ENCODE assay signal across 9 cellular contexts in genomic region chr15:39583586-39584265, GRCh38. TPM values are rescaled to one million over a fixed set of nuclear protein-coding genes. Genes with fewer than 3 reads are reported as not detected.
DNase-seq lines count a peak whose midpoint lies in the region; ATAC-seq and TF ChIP-seq lines count a peak whose summit lies in the region.
"Had no signal": no experiment of that assay in that cellular context is flagged by ENCODE, and none has a peak within 500 bp of the region (broad histone marks: within the 10 kb centered on the region; RNA-seq: fewer than 3 reads in every experiment).

No MANE protein-coding gene starts in this region.

- H3K4me1 ChIP-seq in tibial artery: peaks cover 0 to 73% (median 31%) of the 10 kb centered on the region in 4 donors
- H3K4me1 ChIP-seq: parathyroid adenoma had no signal

- intact Hi-C loops in tibial artery (cut with DNase I; ENCODE audit: low total_unique reads): loop anchor here (2.0 to 10.0 kb wide), 3 partner anchors 171 to 456 kb away; no protein-coding TSS in a partner anchor

- no peaks in the 10 kb centered on the region for H3K27me3 ChIP-seq in tibial artery

- DNase-seq in activated gamma-delta T cell treated with Interleukin-2 at 50 U/mL for 16 hours (peak; percentile 23), activated gamma-delta T cell (lab: John Stamatoyannopoulos, UW) (no peak), islet precursor cell (peak; percentile 65), tibial artery (no peak), NCI-H748 treated with DMSO at 0.1 percent for 48 hours (lab: John Stamatoyannopoulos, UW) (no peak)
- peak; percentile 48 for DNase-seq in activated CD4-positive, alpha-beta memory T cell treated with anti-CD3 and anti-CD28 coated beads, Interleukin-2, amount 10 ng/mL, durations not matched to agents 7 days and 5 days

- TF ChIP-seq CTCF in tibial artery (IDR thresholded peaks at IDR 0.05): peak in 1 of 2 experiments; percentile 25

- H3K27ac Mint-ChIP-seq in activated CD4-positive, alpha-beta memory T cell treated with anti-CD3 and anti-CD28 coated beads, Interleukin-2, amount 10 ng/mL, durations not matched to agents 7 days and 5 days: no peak overlapping the region

- no peaks in the 10 kb centered on the region for H3K9me3 ChIP-seq in tibial artery

- H3K9me3 Mint-ChIP-seq in activated CD4-positive, alpha-beta memory T cell treated with anti-CD3 and anti-CD28 coated beads, Interleukin-2, amount 10 ng/mL, durations not matched to agents 7 days and 5 days: no peaks in the 10 kb centered on the region

- ATAC-seq in GM19455 (IDR thresholded peaks at IDR 0.05; ENCODE audit: unreplicated experiment) (no peak), GM21737 (IDR thresholded peaks at IDR 0.05; ENCODE audit: unreplicated experiment) (no peak)

- H3K27me3 Mint-ChIP-seq in activated CD4-positive, alpha-beta memory T cell treated with anti-CD3 and anti-CD28 coated beads, Interleukin-2, amount 10 ng/mL, durations not matched to agents 7 days and 5 days: peaks cover 34% of the 10 kb centered on the region

- peak overlapping the region; percentile 69 for H3K4me3 ChIP-seq in tibial artery

- peak overlapping the region; percentile 8 to 77 for H3K27ac ChIP-seq in tibial artery
- H3K27ac ChIP-seq: parathyroid adenoma had no signal

- no peaks in the 10 kb centered on the region for H3K36me3 Mint-ChIP-seq in activated CD4-positive, alpha-beta memory T cell treated with anti-CD3 and anti-CD28 coated beads, Interleukin-2, amount 10 ng/mL, durations not matched to agents 7 days and 5 days (ENCODE audit: low read depth)

- CTCF ChIA-PET in activated CD4-positive, alpha-beta memory T cell treated with anti-CD3 and anti-CD28 coated beads, Interleukin-2, amount 10 ng/mL, durations not matched to agents 7 days and 5 days (lab: Charles Lee): interaction anchor here (1.0 to 6.8 kb wide), 6 partner anchors 8 to 885 kb away, joined by 3 to 75 read pairs (median 4); no protein-coding TSS in a partner anchor

- peaks cover 51 to 70% (median 63%) of the 10 kb centered on the region in 3 donors for H3K36me3 ChIP-seq in tibial artery

- H3K4me1 Mint-ChIP-seq in activated CD4-positive, alpha-beta memory T cell treated with anti-CD3 and anti-CD28 coated beads, Interleukin-2, amount 10 ng/mL, durations not matched to agents 7 days and 5 days: peaks cover 18% of the 10 kb centered on the region

- POLR2A ChIA-PET in activated CD4-positive, alpha-beta memory T cell treated with anti-CD3 and anti-CD28 coated beads, Interleukin-2, amount 10 ng/mL, durations not matched to agents 7 days and 5 days (lab: Charles Lee): interaction anchor here (1.1 to 1.5 kb wide), 2 partner anchors 40 to 42 kb away, joined by 3 to 5 read pairs; no protein-coding TSS in a partner anchor

- no peak overlapping the region for H3K4me3 Mint-ChIP-seq in activated CD4-positive, alpha-beta memory T cell treated with anti-CD3 and anti-CD28 coated beads, Interleukin-2, amount 10 ng/mL, durations not matched to agents 7 days and 5 days

RNA-seq across cellular contexts. Expression of gene THBS1, which starts 2.8 kb away (rescaled TPM):
- 1 to 10 TPM; 1.2 to 1.5 TPM for total RNA-seq in activated CD4-positive, alpha-beta memory T cell treated with anti-CD3 and anti-CD28 coated beads, Interleukin-2, amount 10 ng/mL, durations not matched to agents 7 days and 5 days

Comparison
In these comparisons a context has a peak if more than half of its experiments do, and no peak if none do; other contexts are left out.
1. DNase-seq: peak in activated gamma-delta T cell treated with Interleukin-2 at 50 U/mL for 16 hours (single experiment), activated CD4-positive, alpha-beta memory T cell treated with anti-CD3 and anti-CD28 coated beads, Interleukin-2, amount 10 ng/mL, durations not matched to agents 7 days and 5 days (single experiment) and islet precursor cell (single experiment); none in activated gamma-delta T cell (single experiment), tibial artery (0 of 2) and NCI-H748 treated with DMSO at 0.1 percent for 48 hours (single experiment).